ENCODE assay signal across 8 cellular contexts in the genomic region with DNA sequence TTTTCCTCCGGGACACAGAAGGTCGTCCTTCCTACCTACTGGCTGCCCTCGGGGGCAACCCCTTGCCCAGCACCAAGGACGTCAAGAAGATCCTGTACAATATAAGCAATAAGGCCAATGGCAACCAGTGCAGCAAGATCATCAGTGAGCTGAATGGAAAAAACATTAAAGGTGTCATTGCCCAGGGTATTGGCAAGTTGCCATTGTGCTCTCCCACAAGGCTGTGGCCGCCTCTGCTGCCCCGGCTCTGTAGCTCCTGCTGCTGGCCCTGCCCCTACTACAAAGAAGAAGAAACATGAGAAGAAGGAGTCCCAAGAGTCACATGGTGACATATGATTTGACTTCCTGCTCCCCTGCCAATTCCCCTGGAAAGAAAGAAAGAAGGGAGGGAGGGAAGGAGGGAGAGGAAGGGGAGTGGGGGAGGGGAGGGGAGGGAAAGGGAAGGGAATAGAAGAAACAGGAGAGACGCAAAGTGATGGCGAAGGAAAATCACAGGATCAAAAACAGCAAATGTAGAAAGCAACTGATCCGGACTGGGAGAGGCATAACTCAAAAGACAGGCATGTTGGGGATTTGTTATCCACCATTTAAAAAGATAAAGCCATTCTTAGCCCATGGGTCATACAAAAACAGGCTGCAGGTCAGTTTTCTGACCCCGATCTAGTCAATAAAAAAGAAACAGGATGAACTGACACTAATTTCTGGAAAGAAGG.
A peak's percentile ranks its signal among the peaks of the same experiment; 100 is the strongest.
DNase-seq lines count a peak whose midpoint lies in the region; ATAC-seq lines count a peak whose summit lies in the region.

No MANE protein-coding gene starts in this region.

- peak overlapping the region; percentile 45 for H2AK5ac ChIP-seq in mesendoderm (ENCODE audit: low read length)

- no peak overlapping the region for H2BK5ac ChIP-seq in mesendoderm (ENCODE audit: low read length)

- H2BK15ac ChIP-seq in mesendoderm (replicated peaks; ENCODE audit: low read depth) = no peak overlapping the region

- DNase-seq in activated T-cell treated with anti-CD3 and anti-CD28 coated beads, Interleukin-2, amount 50 U/mL, for 1 hour = peak; percentile 32
- DNase-seq in activated T-cell treated with anti-CD3 and anti-CD28 coated beads for 4 hours (no peak), NCI-H2196 treated with DMSO at 0.1 percent for 48 hours (lab: John Stamatoyannopoulos, UW; ENCODE audit: unreplicated experiment) (peak; percentile 72), amniotic epithelial cell (ENCODE audit: low read depth) (peak; percentile 74), mesendoderm (peak; percentile 76), retina (no peak), dedifferentiated amniotic fluid mesenchymal stem cell (ENCODE audit: extremely low spot score) (no peak)

- H3K36me3 ChIP-seq in mesendoderm (ENCODE audit: control insufficient read depth, insufficient read depth, low read length) = no peaks in the 10 kb centered on the region

- H3K56ac ChIP-seq in mesendoderm (ENCODE audit: low read length) = peak overlapping the region; percentile 20

- no peak overlapping the region for H3K9ac ChIP-seq in mesendoderm (ENCODE audit: low read length)

- H3K4me2 ChIP-seq in mesendoderm (ENCODE audit: low read length) = no peak overlapping the region

- peak overlapping the region; percentile 52 for H3K18ac ChIP-seq in mesendoderm (ENCODE audit: low read length)

- peaks cover 5% of the 10 kb centered on the region for H3K4me1 ChIP-seq in mesendoderm (ENCODE audit: control insufficient read depth, low read depth, low read length)

- peak overlapping the region; percentile 2 for H3K4ac ChIP-seq in mesendoderm (ENCODE audit: low read depth, low read length)

- H3K4me3 ChIP-seq in mesendoderm (ENCODE audit: low read length) = no peak overlapping the region

- no peak for ATAC-seq in GM19035 (IDR thresholded peaks at IDR 0.05; ENCODE audit: unreplicated experiment)

- no peaks in the 10 kb centered on the region for H3K79me2 ChIP-seq in mesendoderm (ENCODE audit: control insufficient read depth, insufficient read depth, low read length)

- no peaks in the 10 kb centered on the region for H3K79me1 ChIP-seq in mesendoderm (ENCODE audit: low read length)

- no peak overlapping the region for H3K23ac ChIP-seq in mesendoderm (ENCODE audit: low read length)

- H3K27me3 ChIP-seq in mesendoderm (ENCODE audit: insufficient read depth, low read length, poor library complexity) = no peaks in the 10 kb centered on the region

- WGBS in mesendoderm (ENCODE audit: extremely low coverage, insufficient coverage, low lambda C conversion rate) = no CpG with 5 or more reads among the region's 10 CpGs

- H2BK120ac ChIP-seq in mesendoderm (ENCODE audit: low read depth, low read length) = no peak overlapping the region

- H4K8ac ChIP-seq in mesendoderm (ENCODE audit: low read depth, low read length) = no peak overlapping the region

- H4K5ac ChIP-seq in mesendoderm (ENCODE audit: low read length) = no peak overlapping the region

- no peak overlapping the region for H3K27ac ChIP-seq in mesendoderm (ENCODE audit: low read depth, low read length)

Comparison
In these comparisons a context has a peak if more than half of its experiments do, and no peak if none do; other contexts are left out.
1. DNase-seq: peak in activated T-cell treated with anti-CD3 and anti-CD28 coated beads, Interleukin-2, amount 50 U/mL, for 1 hour (single experiment), NCI-H2196 treated with DMSO at 0.1 percent for 48 hours (single experiment), amniotic epithelial cell (single experiment) and mesendoderm (single experiment); none in activated T-cell treated with anti-CD3 and anti-CD28 coated beads for 4 hours (single experiment), retina (single experiment) and dedifferentiated amniotic fluid mesenchymal stem cell (single experiment).